In the genomic region with DNA sequence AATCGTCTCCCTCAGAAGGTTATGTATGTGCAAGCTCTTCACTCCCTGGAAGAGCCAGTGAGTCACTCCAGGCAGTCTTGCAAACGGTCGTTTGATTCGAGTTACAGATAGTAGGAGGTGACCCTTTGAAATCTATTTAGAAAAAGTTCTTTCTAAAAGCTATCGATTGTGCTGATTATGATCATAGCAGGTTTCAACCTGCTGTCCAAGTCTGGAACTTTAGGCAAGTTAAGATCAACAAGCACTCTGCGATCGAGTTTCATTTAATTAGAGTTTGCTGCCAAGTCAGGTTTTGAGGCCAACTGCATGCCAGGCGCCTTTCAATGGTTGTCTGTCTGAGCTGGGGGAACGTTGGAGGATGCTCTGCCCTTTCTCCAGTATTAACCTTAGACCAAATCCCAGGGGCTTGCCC, we compare ENCODE assay signal across 2 cellular contexts.
TF ChIP-seq lines count a peak whose summit lies in the region.

No MANE protein-coding gene starts in this region.

TF ChIP-seq in SK-N-SH, 30 proteins besides CTCF, POLR2A, EP300 and RAD21 (continued from another document):
- no peak for TF ChIP-seq EZH2phosphoT487 (IDR thresholded peaks at IDR 0.05; ENCODE audit: borderline replicate concordance, low read depth)
- TF ChIP-seq JUND (IDR thresholded peaks at IDR 0.05) = no peak

TF ChIP-seq in SK-N-SH treated with all-trans-retinoic acid at 6 μM for 48 hours, 23 proteins besides CTCF, POLR2A, EP300 and RAD21 (continued from another document):
- TF ChIP-seq TSHZ2 (CRISPR knock-in tag; IDR thresholded peaks at IDR 0.05) = no peak
- TF ChIP-seq ZFP3 (CRISPR knock-in tag; IDR thresholded peaks at IDR 0.05) = no peak
- no peak for TF ChIP-seq PATZ1 (CRISPR knock-in tag; IDR thresholded peaks at IDR 0.05; ENCODE audit: borderline replicate concordance)
- TF ChIP-seq PPARA (CRISPR knock-in tag; IDR thresholded peaks at IDR 0.05; ENCODE audit: borderline replicate concordance) = no peak
